ENCODE assay signal across 26 cellular contexts in the genomic region with DNA sequence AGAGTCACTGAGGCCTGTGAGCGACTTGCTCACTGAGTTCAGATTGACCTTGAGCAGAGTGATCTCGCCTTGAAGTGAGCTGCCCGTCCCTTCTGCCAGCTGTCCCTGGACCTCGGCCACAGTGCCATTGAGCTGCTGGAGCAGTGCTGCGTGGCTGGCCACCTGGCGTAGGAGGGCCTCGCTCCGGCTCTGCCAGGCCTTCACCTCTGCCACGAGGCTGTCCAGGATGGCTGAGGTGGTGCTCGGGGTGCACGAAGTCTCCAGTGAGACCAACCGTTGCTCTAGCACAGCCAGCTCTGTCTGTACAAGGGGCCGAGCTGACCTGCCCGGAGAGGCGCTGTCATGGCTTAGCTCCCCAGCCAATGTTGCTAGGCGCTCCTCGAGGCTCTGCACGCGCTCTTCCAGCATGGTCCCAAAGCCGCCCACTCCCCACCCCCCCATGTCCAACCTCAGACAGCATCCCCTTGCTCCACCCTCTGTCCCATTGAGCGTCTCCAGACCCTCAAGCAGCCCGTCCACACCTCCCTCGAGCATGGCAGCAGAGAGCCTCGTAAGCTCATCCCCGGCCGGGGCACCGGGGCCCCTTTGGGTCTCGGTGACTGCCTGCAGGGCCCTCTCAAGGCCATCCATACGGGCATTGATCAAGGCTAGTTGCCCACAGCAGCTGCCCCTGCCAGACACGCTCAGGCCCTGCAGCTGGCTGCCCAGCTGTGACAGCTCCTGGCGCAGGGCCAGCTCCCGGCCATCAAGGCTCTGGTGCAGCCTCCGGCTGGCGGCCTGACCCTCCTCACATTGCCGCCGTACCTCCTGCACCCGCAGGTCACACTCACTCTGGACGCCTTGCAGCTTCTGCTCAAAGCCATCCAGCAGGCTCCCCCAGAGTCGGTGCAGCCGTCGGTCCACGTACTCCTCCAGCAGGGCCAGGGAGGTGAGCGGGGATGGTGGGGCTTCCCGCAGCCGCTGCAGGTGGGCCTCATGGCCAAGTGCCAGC. TPM values are rescaled to one million over a fixed set of nuclear protein-coding genes. Genes with fewer than 3 reads are reported as not detected.
A peak's percentile ranks its signal among the peaks of the same experiment; 100 is the strongest.
DNase-seq lines count a peak whose midpoint lies in the region; ATAC-seq and TF ChIP-seq lines count a peak whose summit lies in the region.
"Had no signal": no experiment of that assay in that cellular context is flagged by ENCODE, and none has a peak within 500 bp of the region (broad histone marks: within the 10 kb centered on the region; RNA-seq: fewer than 3 reads in every experiment).

No MANE protein-coding gene starts in this region.

- no peak for TF ChIP-seq POLR2A in gastrocnemius medialis (IDR thresholded peaks at IDR 0.05)

- no peak for TF ChIP-seq CTCF in gastrocnemius medialis (IDR thresholded peaks at IDR 0.05 in 4 of 5, conservative IDR thresholded peaks at IDR 0.05 in 1 of 5)
- TF ChIP-seq CTCF in foreskin keratinocyte (conservative IDR thresholded peaks at IDR 0.05): no peak

- DNase-seq in NCI-H748 (lab: John Stamatoyannopoulos, UW; ENCODE audit: unreplicated experiment) (peak; percentile 58), NCI-H748 treated with DMSO at 0.1 percent for 48 hours (lab: John Stamatoyannopoulos, UW) (no peak), RPMI8226 (peak; percentile 72), left cardiac atrium (no peak), gastrocnemius medialis (peak; percentile 50 to 81), foreskin keratinocyte (no peak)
- DNase-seq in activated CD4-positive, alpha-beta T cell treated with anti-CD3 and anti-CD28 coated beads, Interleukin-2, amount 50 U/mL, for 4 hours: no peak
- DNase-seq: activated CD4-positive, alpha-beta memory T cell treated with anti-CD3 and anti-CD28 coated beads for 36 hours; activated gamma-delta T cell; activated T-cell treated with anti-CD3 and anti-CD28 coated beads for 4 hours; DMS 273 treated with DMSO at 0.1 percent for 48 hours; naive B cell; NCI-H1092 treated with DMSO at 0.1 percent for 48 hours; NCI-H774; OCI-M1; sigmoid colon had no signal

- H3K9me3 ChIP-seq in gastrocnemius medialis: no peaks in the 10 kb centered on the region
- H3K9me3 ChIP-seq: sigmoid colon, suprapubic skin, vagina had no signal

- H3K4me1 ChIP-seq in gastrocnemius medialis (peaks cover 12 to 13% of the 10 kb centered on the region in 2 donors), foreskin keratinocyte (no peaks in the 10 kb centered on the region)
- H3K4me1 ChIP-seq: BLaER1 had no signal

- in situ Hi-C loops in gastrocnemius medialis (cut with MboI; ENCODE audit: low sequenced_read_pairs in 4 of 4): no loop called here

- intact Hi-C loops in left cardiac atrium (cut with DNase I) (no loop called here), gastrocnemius medialis (cut with DNase I; ENCODE audit: low total_unique reads) (no loop called here)

- H3K36me3 ChIP-seq in gastrocnemius medialis: no peaks in the 10 kb centered on the region
- H3K36me3 ChIP-seq: BLaER1, vagina had no signal

- ATAC-seq in left cardiac atrium (peak; percentile 34 to 37), gastrocnemius medialis (peak; percentile 69 to 77), foreskin keratinocyte (no peak), GM18511 (IDR thresholded peaks at IDR 0.05; ENCODE audit: unreplicated experiment) (no peak)
- ATAC-seq: stimulated activated effector memory CD8-positive, alpha-beta T cell treated with anti-CD3 and anti-CD28 coated beads, Interleukin-12 subunit alpha, Interleukin-12 subunit beta, amount 100 ng/mL, for 72 hours had no signal

- H3K27me3 ChIP-seq in gastrocnemius medialis: peaks cover 14 to 21% (median 17%) of the 10 kb centered on the region in 3 donors
- peaks cover 37% of the 10 kb centered on the region for H3K27me3 ChIP-seq in foreskin keratinocyte
- H3K27me3 ChIP-seq: vagina had no signal

- H3K27ac ChIP-seq in gastrocnemius medialis (peak overlapping the region in 1 of 4 donors; percentile 61), foreskin keratinocyte (no peak overlapping the region)
- H3K27ac ChIP-seq: BLaER1, hepatocyte, sigmoid colon, suprapubic skin, vagina had no signal

- no peak overlapping the region for H3K4me3 ChIP-seq in gastrocnemius medialis
- H3K4me3 ChIP-seq: BLaER1, hepatocyte, sigmoid colon, suprapubic skin, vagina had no signal

RNA-seq across cellular contexts. Expression of a gene that starts 4.6 kb away (rescaled TPM):
- total RNA-seq in left cardiac atrium: 1 to 10 TPM in 1 of 2 donors, under 1 TPM in 1; 0.44 to 3.4 TPM
- under 1 TPM in 3 of 4 donors, not detected in 1; 0.20 to 0.33 (median 0.20) TPM for total RNA-seq in gastrocnemius medialis
- total RNA-seq in foreskin keratinocyte: 0.04 TPM in 1 of 2 replicates, not detected in the other
- polyA plus RNA-seq in foreskin keratinocyte: 0.02 and 0.03 TPM in 2 replicates
- total RNA-seq: activated CD4-positive, alpha-beta memory T cell treated with anti-CD3 and anti-CD28 coated beads for 36 hours; bronchial epithelial cell; endothelial cell of umbilical vein; H4; HT-29 had no signal

RNA-seq across cellular contexts. Expression of a gene that starts 21.4 kb away (rescaled TPM):
- total RNA-seq in left cardiac atrium (10 to 100 TPM; 12.1 to 12.9 TPM), gastrocnemius medialis (1 to 10 TPM in 2 of 4 donors, under 1 TPM in 2; 0.56 to 2.4 (median 1.1) TPM), foreskin keratinocyte (14.6 and 16.9 TPM in 2 replicates)
- polyA plus RNA-seq in foreskin keratinocyte: 9.2 and 9.6 TPM in 2 replicates

RNA-seq across cellular contexts. Expression of a gene that starts 44.5 kb away (rescaled TPM):
- total RNA-seq in left cardiac atrium (10 to 100 TPM; 32.8 to 34.2 TPM), gastrocnemius medialis (10 to 100 TPM; 20.1 to 30.0 (median 25.9) TPM), foreskin keratinocyte (20.3 and 22.4 TPM in 2 replicates)
- polyA plus RNA-seq in foreskin keratinocyte: 9.0 and 9.2 TPM in 2 replicates

Comparison
In these comparisons a context has a peak if more than half of its experiments do, and no peak if none do; other contexts are left out.
1. DNase-seq: peak in NCI-H748 (single experiment), RPMI8226 (single experiment) and gastrocnemius medialis (2 of 2); none in NCI-H748 treated with DMSO at 0.1 percent for 48 hours (single experiment), left cardiac atrium (single experiment), foreskin keratinocyte (0 of 2) and activated CD4-positive, alpha-beta T cell treated with anti-CD3 and anti-CD28 coated beads, Interleukin-2, amount 50 U/mL, for 4 hours (0 of 2).
2. ATAC-seq: peak in left cardiac atrium (2 of 2) and gastrocnemius medialis (2 of 2); none in foreskin keratinocyte (single experiment) and GM18511 (single experiment).